ENCODE assay signal across 19 cellular contexts in genomic region chr10:5532618-5533097, GRCh38. TPM values are rescaled to one million over a fixed set of nuclear protein-coding genes. Genes with fewer than 3 reads are reported as not detected.
"Had no signal": no experiment of that assay in that cellular context is flagged by ENCODE, and none has a peak within 500 bp of the region (broad histone marks: within the 10 kb centered on the region; RNA-seq: fewer than 3 reads in every experiment).

No MANE protein-coding gene starts in this region.

- H3K36me3 Mint-ChIP-seq: activated naive CD4-positive, alpha-beta T cell treated with anti-CD3 and anti-CD28 coated beads, Interleukin-2, amount 50 U/mL, for 72 hours had no signal

- H3K9me3 Mint-ChIP-seq: activated naive CD4-positive, alpha-beta T cell treated with anti-CD3 and anti-CD28 coated beads, Interleukin-2, amount 50 U/mL, for 72 hours; central memory CD8-positive, alpha-beta T cell had no signal

- H3K4me3 Mint-ChIP-seq: central memory CD8-positive, alpha-beta T cell had no signal

- DNase-seq: activated CD4-positive, alpha-beta T cell treated with anti-CD3 and anti-CD28 coated beads, Interleukin-2, amount 50 U/mL, for 48 hours; activated gamma-delta T cell; activated T-cell treated with anti-CD3 and anti-CD28 coated beads, Interleukin-2, amount 50 U/mL, for 48 hours; amniotic stem cell; cortex of kidney; effector CD4-positive, alpha-beta T cell; foreskin keratinocyte; kidney glomerular epithelial cell; stimulated activated CD4-positive, alpha-beta T cell treated with anti-CD3 and anti-CD28 coated beads, Interleukin-2, amount 100 ng/mL, for 48 hours; stimulated activated naive CD4-positive, alpha-beta T cell; T-helper 9 cell; upper lobe of left lung had no signal

- H3K4me3 ChIP-seq: body of pancreas, SK-N-MC, upper lobe of left lung had no signal

- H3K36me3 ChIP-seq: upper lobe of left lung had no signal

- H3K4me1 ChIP-seq: parathyroid adenoma had no signal

- H3K9me3 ChIP-seq: body of pancreas, upper lobe of left lung had no signal

- H3K27ac ChIP-seq: body of pancreas, foreskin keratinocyte, parathyroid adenoma, SK-N-MC, upper lobe of left lung had no signal

- H3K27me3 ChIP-seq: body of pancreas, foreskin keratinocyte, upper lobe of left lung had no signal

- H3K4me1 Mint-ChIP-seq: central memory CD8-positive, alpha-beta T cell had no signal

- ATAC-seq: activated naive CD4-positive, alpha-beta T cell treated with anti-CD3 and anti-CD28 coated beads, Interleukin-2, amount 50 U/mL, for 72 hours; body of pancreas; foreskin keratinocyte had no signal

RNA-seq across cellular contexts. Expression of gene CALML3, which starts 7.9 kb away (rescaled TPM):
- total RNA-seq: activated naive CD4-positive, alpha-beta T cell treated with anti-CD3 and anti-CD28 coated beads, Interleukin-2, amount 50 U/mL, for 72 hours; body of pancreas; endothelial cell of umbilical vein; subcutaneous adipose tissue; upper lobe of left lung had no signal

RNA-seq across cellular contexts. Expression of gene CALML5, which starts 33.3 kb away (rescaled TPM):
- total RNA-seq: activated naive CD4-positive, alpha-beta T cell treated with anti-CD3 and anti-CD28 coated beads, Interleukin-2, amount 50 U/mL, for 72 hours; body of pancreas; endothelial cell of umbilical vein; subcutaneous adipose tissue; upper lobe of left lung had no signal
